In genomic region chr6:16698163-16698533, GRCh38 we compare ENCODE assay signal across 11 cellular contexts.
DNase-seq lines count a peak whose midpoint lies in the region; ATAC-seq and TF ChIP-seq lines count a peak whose summit lies in the region.
"Had no signal": no experiment of that assay in that cellular context is flagged by ENCODE, and none has a peak within 500 bp of the region (broad histone marks: within the 10 kb centered on the region; RNA-seq: fewer than 3 reads in every experiment).

No MANE protein-coding gene starts in this region.

- in situ Hi-C loops in transverse colon (cut with MboI; ENCODE audit: low pct_ligation_motif_present in 1 of 4, low pct_unique_long_range_greater_than_20kb in 1 of 4, low sequenced_read_pairs in 3 of 4) = no loop called here

- intact Hi-C loops in transverse colon (cut with DNase I; ENCODE audit: low total_unique reads) (no loop called here), body of pancreas (cut with DNase I) (no loop called here)

- no peak for TF ChIP-seq CTCF in transverse colon (IDR thresholded peaks at IDR 0.05)
- TF ChIP-seq CTCF in body of pancreas (IDR thresholded peaks at IDR 0.05) = no peak

- peaks cover 58% of the 10 kb centered on the region for H3K4me1 Mint-ChIP-seq in activated naive CD4-positive, alpha-beta T cell treated with anti-CD3 and anti-CD28 coated beads, Interleukin-2, amount 50 U/mL, for 24 hours
- H3K4me1 Mint-ChIP-seq in T-helper 17 cell = peaks cover 46% of the 10 kb centered on the region

- H3K27ac Mint-ChIP-seq in activated naive CD4-positive, alpha-beta T cell treated with anti-CD3 and anti-CD28 coated beads, Interleukin-2, amount 50 U/mL, for 24 hours = peak overlapping the region; percentile 69
- H3K27ac Mint-ChIP-seq in T-helper 17 cell = peak overlapping the region; percentile 98

- H3K36me3 ChIP-seq in transverse colon = no peaks in the 10 kb centered on the region
- no peaks in the 10 kb centered on the region for H3K36me3 ChIP-seq in body of pancreas (replicated peaks in 1 of 2; ENCODE audit: insufficient read depth in 1 of 2, low read depth in 2 of 2)

- H3K27me3 ChIP-seq in layer of hippocampus (ENCODE audit: control insufficient read depth, insufficient read depth, low read length) (no peaks in the 10 kb centered on the region), transverse colon (no peaks in the 10 kb centered on the region), body of pancreas (no peaks in the 10 kb centered on the region)

- TF ChIP-seq EP300 in transverse colon (IDR thresholded peaks at IDR 0.05; ENCODE audit: low read depth) = no peak

- H3K9me3 ChIP-seq in T-helper 17 cell (ENCODE audit: control insufficient read depth, low read length, poor library complexity, severe bottlenecking) = no peaks in the 10 kb centered on the region
- H3K9me3 ChIP-seq in transverse colon = no peaks in the 10 kb centered on the region
- no peaks in the 10 kb centered on the region for H3K9me3 ChIP-seq in body of pancreas

- WGBS in transverse colon (ENCODE audit: low coverage in 1 of 2), 2 donors = 13 to 17% methylated on average over 1 of the region's 1 CpG
- WGBS in body of pancreas, 2 donors = 68 to 78% methylated on average over 1 of the region's 1 CpG

- no peaks in the 10 kb centered on the region for H3K27me3 Mint-ChIP-seq in activated naive CD4-positive, alpha-beta T cell treated with anti-CD3 and anti-CD28 coated beads, Interleukin-2, amount 50 U/mL, for 24 hours
- no peaks in the 10 kb centered on the region for H3K27me3 Mint-ChIP-seq in T-helper 17 cell

- H3K4me1 ChIP-seq in transverse colon (peaks cover 7 to 37% (median 26%) of the 10 kb centered on the region in 4 donors), body of pancreas (peaks cover 19% of the 10 kb centered on the region)

- DNase-seq in activated naive CD4-positive, alpha-beta T cell treated with anti-CD3 and anti-CD28 coated beads, Interleukin-2, amount 50 U/mL, for 16 hours = no peak
- DNase-seq in T-helper 17 cell = no peak
- no peak for DNase-seq in transverse colon
- no peak for DNase-seq in retina
- DNase-seq in body of pancreas = no peak
- DNase-seq: C1 segment of cervical spinal cord; mesendoderm; NK-92 treated with Interleukin-12 subunit alpha and Interleukin-12 subunit beta, amount 100 ng/mL, for 24 hours had no signal

- H3K9me3 Mint-ChIP-seq in activated naive CD4-positive, alpha-beta T cell treated with anti-CD3 and anti-CD28 coated beads, Interleukin-2, amount 50 U/mL, for 24 hours = no peaks in the 10 kb centered on the region

- H3K36me3 Mint-ChIP-seq in activated naive CD4-positive, alpha-beta T cell treated with anti-CD3 and anti-CD28 coated beads, Interleukin-2, amount 50 U/mL, for 24 hours = no peaks in the 10 kb centered on the region
- no peaks in the 10 kb centered on the region for H3K36me3 Mint-ChIP-seq in T-helper 17 cell (ENCODE audit: low read depth)

- no peak for ATAC-seq in T-helper 17 cell
- no peak for ATAC-seq in HG03175 (IDR thresholded peaks at IDR 0.05; ENCODE audit: unreplicated experiment)
- no peak for ATAC-seq in body of pancreas

- H3K4me3 ChIP-seq in transverse colon (no peak overlapping the region), body of pancreas (no peak overlapping the region)

- H3K4me3 Mint-ChIP-seq in activated naive CD4-positive, alpha-beta T cell treated with anti-CD3 and anti-CD28 coated beads, Interleukin-2, amount 50 U/mL, for 24 hours = peak overlapping the region; percentile 23
- H3K4me3 Mint-ChIP-seq in T-helper 17 cell = peak overlapping the region; percentile 70

- TF ChIP-seq POLR2A in transverse colon (IDR thresholded peaks at IDR 0.05) = no peak
- TF ChIP-seq POLR2A in body of pancreas (IDR thresholded peaks at IDR 0.05) = no peak

- H3K27ac ChIP-seq in layer of hippocampus (ENCODE audit: low read depth, low read length) (peak overlapping the region; percentile 15), transverse colon (peak overlapping the region; percentile 16 to 82 (median 61)), body of pancreas (no peak overlapping the region)

Comparison
In these comparisons a context has a peak if more than half of its experiments do, and no peak if none do; other contexts are left out.
1. H3K27ac ChIP-seq: peak in layer of hippocampus (single experiment) and transverse colon (4 of 4); none in body of pancreas (0 of 4).